ENCODE assay signal across 11 cellular contexts in the genomic region with DNA sequence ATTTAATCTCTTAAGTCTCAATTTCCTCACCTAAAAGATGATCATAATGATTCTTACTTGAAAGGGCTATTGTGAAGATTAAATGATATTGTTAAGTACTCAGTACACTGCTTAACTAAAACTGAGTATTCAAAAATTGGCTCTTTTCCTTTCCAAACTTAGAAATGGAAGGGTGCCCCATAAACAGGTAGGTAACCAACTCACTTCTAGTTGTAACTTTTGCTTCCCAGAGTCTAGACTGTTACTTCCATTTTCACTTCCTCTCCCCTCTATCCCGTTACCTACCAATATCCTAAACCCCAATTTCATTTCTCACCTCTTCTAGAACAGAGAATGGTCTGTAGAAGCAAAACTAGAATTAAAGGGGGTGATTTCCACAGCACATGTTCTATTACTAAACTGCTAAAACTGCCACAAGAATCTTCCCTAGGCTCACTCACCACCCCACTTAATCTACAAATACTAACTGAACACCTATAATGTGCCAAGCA. TPM values are rescaled to one million over a fixed set of nuclear protein-coding genes. Genes with fewer than 3 reads are reported as not detected.
DNase-seq lines count a peak whose midpoint lies in the region; ATAC-seq and TF ChIP-seq lines count a peak whose summit lies in the region.
"Had no signal": no experiment of that assay in that cellular context is flagged by ENCODE, and none has a peak within 500 bp of the region (broad histone marks: within the 10 kb centered on the region; RNA-seq: fewer than 3 reads in every experiment).

No MANE protein-coding gene starts in this region.

- H3K4me3 ChIP-seq in PC-9: no peak overlapping the region
- no peak overlapping the region for H3K4me3 ChIP-seq in esophagus squamous epithelium
- H3K4me3 ChIP-seq: transverse colon had no signal

- no peak overlapping the region for H3K27ac Mint-ChIP-seq in activated CD4-positive, alpha-beta T cell treated with anti-CD3 and anti-CD28 coated beads for 36 hours
- no peak overlapping the region for H3K27ac Mint-ChIP-seq in stimulated activated memory B cell treated with anti-CD40 and anti-IgM and Interleukin-4, amounts not matched to agents 10 μg/mL and 1 μg/mL and 100 μg/mL, for 72 hours

- intact Hi-C loops in activated CD4-positive, alpha-beta T cell treated with anti-CD3 and anti-CD28 coated beads for 36 hours (cut with DNase I, micrococcal nuclease): no loop called here
- intact Hi-C loops in PC-9 (cut with micrococcal nuclease; ENCODE audit: unreplicated experiment): no loop called here
- intact Hi-C loops in esophagus squamous epithelium (cut with DNase I): loop anchor here (10.0 kb wide), 1 partner anchor 106 kb away; no protein-coding TSS in a partner anchor

- no peak overlapping the region for H3K4me3 Mint-ChIP-seq in activated CD4-positive, alpha-beta T cell treated with anti-CD3 and anti-CD28 coated beads for 36 hours
- no peak overlapping the region for H3K4me3 Mint-ChIP-seq in stimulated activated memory B cell treated with anti-CD40 and anti-IgM and Interleukin-4, amounts not matched to agents 10 μg/mL and 1 μg/mL and 100 μg/mL, for 72 hours

- no peak for TF ChIP-seq POLR2A in esophagus squamous epithelium (IDR thresholded peaks at IDR 0.05)

- POLR2A ChIA-PET in activated CD4-positive, alpha-beta T cell treated with anti-CD3 and anti-CD28 coated beads for 36 hours (lab: Charles Lee): no interaction called here
- POLR2A ChIA-PET in PC-9 (lab: Charles Lee; ENCODE audit: unreplicated experiment): no interaction called here

- TF ChIP-seq CTCF in PC-9 (conservative IDR thresholded peaks at IDR 0.05) (peak; percentile 4; the same call in 1 of the 2 replicates), esophagus squamous epithelium (IDR thresholded peaks at IDR 0.05) (no peak)

- H3K9me3 ChIP-seq in PC-9 (ENCODE audit: insufficient read depth, low read depth) (no peaks in the 10 kb centered on the region), esophagus squamous epithelium (no peaks in the 10 kb centered on the region)
- H3K9me3 ChIP-seq: SK-N-SH, transverse colon had no signal

- H3K27me3 ChIP-seq in PC-9 (ENCODE audit: insufficient read depth, low read depth) (no peaks in the 10 kb centered on the region), esophagus squamous epithelium (no peaks in the 10 kb centered on the region)
- H3K27me3 ChIP-seq: transverse colon had no signal

- H3K9me2 ChIP-seq in PC-9 (ENCODE audit: insufficient read depth): no peaks in the 10 kb centered on the region
- H3K9me2 ChIP-seq: SK-N-SH had no signal

- whole genome bisulfite sequencing in esophagus squamous epithelium, 2 donors: 92% methylated on average over 1 of the region's 1 CpG

- CTCF ChIA-PET in activated CD4-positive, alpha-beta T cell treated with anti-CD3 and anti-CD28 coated beads for 36 hours (lab: Charles Lee): interaction anchor here (0.7 to 2.4 kb wide), 21 partner anchors 10 to 354 kb away, joined by 3 to 15 read pairs (median 4); no protein-coding TSS in a partner anchor
- CTCF ChIA-PET in PC-9 (lab: Charles Lee): interaction anchor here (1.3 kb wide), 1 partner anchor 110 kb away, joined by 3 read pairs; no protein-coding TSS in a partner anchor

- no peaks in the 10 kb centered on the region for H3K36me3 Mint-ChIP-seq in activated CD4-positive, alpha-beta T cell treated with anti-CD3 and anti-CD28 coated beads for 36 hours (ENCODE audit: low read depth)
- no peaks in the 10 kb centered on the region for H3K36me3 Mint-ChIP-seq in stimulated activated memory B cell treated with anti-CD40 and anti-IgM and Interleukin-4, amounts not matched to agents 10 μg/mL and 1 μg/mL and 100 μg/mL, for 72 hours

- no peak for DNase-seq in activated CD4-positive, alpha-beta T cell treated with anti-CD3 and anti-CD28 coated beads for 36 hours
- DNase-seq in activated CD4-positive, alpha-beta T cell treated with anti-CD3 and anti-CD28 coated beads, Interleukin-2, amount 50 U/mL, for 4 hours: no peak
- DNase-seq in PC-9: no peak
- no peak for DNase-seq in DMS114 treated with DMSO at 0.1 percent for 48 hours (lab: John Stamatoyannopoulos, UW; ENCODE audit: unreplicated experiment)
- DNase-seq in NCI-H2171 (lab: John Stamatoyannopoulos, UW): no peak
- DNase-seq in esophagus squamous epithelium (lab: John Stamatoyannopoulos, UW): no peak
- DNase-seq: transverse colon had no signal

- no peaks in the 10 kb centered on the region for H3K36me3 ChIP-seq in PC-9 (ENCODE audit: low read depth)
- H3K36me3 ChIP-seq in esophagus squamous epithelium: no peaks in the 10 kb centered on the region
- H3K36me3 ChIP-seq: transverse colon had no signal

- no peak overlapping the region for H3K4me2 ChIP-seq in PC-9
- H3K4me2 ChIP-seq: SK-N-SH had no signal

- H3K4me1 ChIP-seq in PC-9 (replicated peaks; ENCODE audit: insufficient read depth) (no peaks in the 10 kb centered on the region), esophagus squamous epithelium (peaks cover 0 to 45% (median 15%) of the 10 kb centered on the region in 3 donors)

- H3K9me3 Mint-ChIP-seq in activated CD4-positive, alpha-beta T cell treated with anti-CD3 and anti-CD28 coated beads for 36 hours (ENCODE audit: low read depth): no peaks in the 10 kb centered on the region
- no peaks in the 10 kb centered on the region for H3K9me3 Mint-ChIP-seq in stimulated activated memory B cell treated with anti-CD40 and anti-IgM and Interleukin-4, amounts not matched to agents 10 μg/mL and 1 μg/mL and 100 μg/mL, for 72 hours

- peaks cover 6% of the 10 kb centered on the region; the same call in 1 of the 2 replicates for H3F3A ChIP-seq in PC-9 (ENCODE audit: insufficient read depth, low read depth)

- no peaks in the 10 kb centered on the region for H3K27me3 Mint-ChIP-seq in activated CD4-positive, alpha-beta T cell treated with anti-CD3 and anti-CD28 coated beads for 36 hours
- H3K27me3 Mint-ChIP-seq in stimulated activated memory B cell treated with anti-CD40 and anti-IgM and Interleukin-4, amounts not matched to agents 10 μg/mL and 1 μg/mL and 100 μg/mL, for 72 hours: no peaks in the 10 kb centered on the region

- H2AFZ ChIP-seq in PC-9: no peak overlapping the region

- peaks cover 15% of the 10 kb centered on the region for H3K4me1 Mint-ChIP-seq in activated CD4-positive, alpha-beta T cell treated with anti-CD3 and anti-CD28 coated beads for 36 hours
- peaks cover 47% of the 10 kb centered on the region for H3K4me1 Mint-ChIP-seq in stimulated activated memory B cell treated with anti-CD40 and anti-IgM and Interleukin-4, amounts not matched to agents 10 μg/mL and 1 μg/mL and 100 μg/mL, for 72 hours

- H3K27ac ChIP-seq in PC-9 (no peak overlapping the region), esophagus squamous epithelium (no peak overlapping the region)
- H3K27ac ChIP-seq: epithelial cell of prostate had no signal

- peak; percentile 34 for ATAC-seq in activated CD4-positive, alpha-beta T cell treated with anti-CD3 and anti-CD28 coated beads for 36 hours
- ATAC-seq in HG02678 (IDR thresholded peaks at IDR 0.05; ENCODE audit: unreplicated experiment): peak; percentile 39
- peak; percentile 47 for ATAC-seq in stimulated activated memory B cell treated with anti-CD40 and anti-IgM and Interleukin-4, amounts not matched to agents 10 μg/mL and 1 μg/mL and 100 μg/mL, for 72 hours

- H4K20me1 ChIP-seq in PC-9 (ENCODE audit: insufficient read depth): no peaks in the 10 kb centered on the region

- peaks cover 83% of the 10 kb centered on the region for H3K79me2 ChIP-seq in PC-9 (ENCODE audit: low read depth)

- BruUV-seq in PC-9 (replicated peaks; lab: Mats Ljungman, UMichigan): no TSS peak

RNA-seq across cellular contexts. Expression of gene RRAS2, which starts 50.0 kb away (rescaled TPM):
- 10 to 100 TPM; 35.0 to 48.0 TPM for total RNA-seq in activated CD4-positive, alpha-beta T cell treated with anti-CD3 and anti-CD28 coated beads for 36 hours
- total RNA-seq in PC-9 (2021) (30.7 and 42.2 TPM in 2 replicates), esophagus squamous epithelium (10 to 100 TPM; 14.1 to 42.5 (median 29.0) TPM)
